In the genomic region with DNA sequence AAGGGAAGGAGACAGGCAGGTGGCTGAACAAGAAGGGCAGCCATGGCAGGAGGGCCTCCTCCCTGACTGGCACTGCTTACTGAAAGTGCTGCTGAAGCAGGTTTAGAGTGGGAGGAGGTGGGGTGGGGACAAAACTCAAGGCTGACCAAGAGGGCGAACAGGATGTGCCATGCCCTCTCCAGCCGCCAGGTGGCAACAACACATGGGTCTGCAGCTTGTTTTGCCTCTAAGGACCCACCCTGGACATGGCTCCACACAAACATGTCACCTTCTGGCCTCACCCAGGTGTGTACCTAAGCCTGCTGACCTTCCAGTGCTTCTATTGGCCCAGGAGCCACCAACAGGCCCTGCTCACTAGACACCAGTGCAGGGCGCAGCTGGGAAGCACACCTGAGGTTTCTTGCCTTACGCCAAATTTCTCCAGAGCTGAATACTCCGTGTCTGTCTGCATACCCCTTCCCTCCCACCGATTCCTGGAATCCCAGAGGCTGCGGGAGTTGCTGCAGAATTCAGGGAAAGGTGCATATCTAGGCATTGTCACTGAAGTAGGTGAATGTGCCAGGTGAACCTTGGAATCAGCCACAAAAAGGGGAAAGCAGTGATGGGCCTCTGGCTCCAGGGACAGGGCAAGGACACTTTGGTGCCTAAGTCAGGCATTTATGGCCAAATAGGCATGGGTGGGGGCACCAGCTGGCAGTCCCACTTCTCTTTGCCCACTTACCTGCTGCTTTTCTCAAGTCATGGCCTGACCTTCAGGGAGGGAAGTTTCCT, we compare ENCODE assay signal across 1 cellular context.
TF ChIP-seq lines count a peak whose summit lies in the region.

No MANE protein-coding gene starts in this region.

TF ChIP-seq in H1, 55 proteins besides CTCF, POLR2A, EP300 and RAD21 (continued from another document):
- TF ChIP-seq FOSL1 (IDR thresholded peaks at IDR 0.05; ENCODE audit: insufficient read depth, low read depth, low read length) (no peak), ASH2L (IDR thresholded peaks at IDR 0.05; ENCODE audit: low read length) (no peak), MAX (IDR thresholded peaks at IDR 0.05) (peak; percentile 61)
